In genomic region chr1:46341222-46342083, GRCh38 we compare ENCODE assay signal across 6 cellular contexts. TPM values are rescaled to one million over a fixed set of nuclear protein-coding genes. Genes with fewer than 3 reads are reported as not detected.
DNase-seq lines count a peak whose midpoint lies in the region; ATAC-seq and TF ChIP-seq lines count a peak whose summit lies in the region.

No MANE protein-coding gene starts in this region.

- H3K27me3 Mint-ChIP-seq in CD14-positive monocyte (ENCODE audit: low read depth in 3 of 3) (peaks cover 0 to 1% (median 0%) of the 10 kb centered on the region in 3 donors), memory B cell (no peaks in the 10 kb centered on the region)

- H3K4me1 Mint-ChIP-seq in CD14-positive monocyte = peaks cover 27% of the 10 kb centered on the region
- peaks cover 42% of the 10 kb centered on the region for H3K4me1 Mint-ChIP-seq in memory B cell

- H3K9me3 Mint-ChIP-seq in CD14-positive monocyte (no peaks in the 10 kb centered on the region), memory B cell (no peaks in the 10 kb centered on the region)
- H3K9me3 Mint-ChIP-seq in activated naive CD4-positive, alpha-beta T cell treated with anti-CD3 and anti-CD28 coated beads, Interleukin-2, amount 50 U/mL, for 72 hours = no peaks in the 10 kb centered on the region

- H3K36me3 Mint-ChIP-seq in CD14-positive monocyte (peaks cover 34 to 45% of the 10 kb centered on the region in 2 donors), memory B cell (peaks cover 24% of the 10 kb centered on the region)
- peaks cover 19 to 35% of the 10 kb centered on the region in 2 donors for H3K36me3 Mint-ChIP-seq in activated naive CD4-positive, alpha-beta T cell treated with anti-CD3 and anti-CD28 coated beads, Interleukin-2, amount 50 U/mL, for 72 hours

- DNase-seq in CD14-positive monocyte (ENCODE audit: low spot score) (no peak), memory B cell (ENCODE audit: low spot score in 2 of 2) (peak in 1 of 2 donors; percentile 27), COLO829 (ENCODE audit: low spot score) (no peak), NCI-H2171 treated with DMSO at 0.1 percent for 48 hours (lab: John Stamatoyannopoulos, UW) (no peak)
- no peak for DNase-seq in activated naive CD4-positive, alpha-beta T cell treated with anti-CD3 and anti-CD28 coated beads, Interleukin-2, amount 50 U/mL, for 72 hours (ENCODE audit: low spot score in 2 of 2)

- H3K27ac Mint-ChIP-seq in CD14-positive monocyte (peak overlapping the region; percentile 99 to 100 (median 100)), memory B cell (peak overlapping the region; percentile 99)
- peak overlapping the region; percentile 99 to 100 for H3K27ac Mint-ChIP-seq in activated naive CD4-positive, alpha-beta T cell treated with anti-CD3 and anti-CD28 coated beads, Interleukin-2, amount 50 U/mL, for 72 hours

- intact Hi-C loops in CD14-positive monocyte (cut with micrococcal nuclease) = loop anchor here (1.0 to 5.0 kb wide), 2 partner anchors 38 to 39 kb away; partner anchors contain the start of genes LRRC41 (in 2 of the 2) and UQCRH (in 2 of the 2)

- H3K4me3 Mint-ChIP-seq in CD14-positive monocyte = peak overlapping the region; percentile 100
- H3K4me3 Mint-ChIP-seq in memory B cell = peak overlapping the region; percentile 98

- no peak for ATAC-seq in activated naive CD4-positive, alpha-beta T cell treated with anti-CD3 and anti-CD28 coated beads, Interleukin-2, amount 50 U/mL, for 72 hours
- no peak for ATAC-seq in memory B cell (ENCODE audit: low read depth)
- ATAC-seq in HG03521 (IDR thresholded peaks at IDR 0.05; ENCODE audit: unreplicated experiment) = no peak

- no peak for TF ChIP-seq CTCF in CD14-positive monocyte (IDR thresholded peaks at IDR 0.05)

RNA-seq across cellular contexts. Expression of gene NSUN4, which starts 0.8 kb away (rescaled TPM):
- polyA plus RNA-seq in CD14-positive monocyte = 10 to 100 TPM in 1 of 2 donors, 1 to 10 TPM in 1; 8.5 to 10.4 TPM
- total RNA-seq in activated naive CD4-positive, alpha-beta T cell treated with anti-CD3 and anti-CD28 coated beads, Interleukin-2, amount 50 U/mL, for 72 hours = 10 to 100 TPM; 28.2 to 30.2 TPM

RNA-seq across cellular contexts. Expression of gene UQCRH, which starts 38.0 kb away (rescaled TPM):
- polyA plus RNA-seq in CD14-positive monocyte = 100 to 1,000 TPM; 261 to 266 TPM
- total RNA-seq in activated naive CD4-positive, alpha-beta T cell treated with anti-CD3 and anti-CD28 coated beads, Interleukin-2, amount 50 U/mL, for 72 hours = 100 to 1,000 TPM; 341 to 376 TPM

RNA-seq across cellular contexts. Expression of gene LRRC41, which starts 38.0 kb away (rescaled TPM):
- 10 to 100 TPM; 47.4 to 50.9 TPM for polyA plus RNA-seq in CD14-positive monocyte
- total RNA-seq in activated naive CD4-positive, alpha-beta T cell treated with anti-CD3 and anti-CD28 coated beads, Interleukin-2, amount 50 U/mL, for 72 hours = 10 to 100 TPM; 29.2 to 38.2 TPM

RNA-seq across cellular contexts. Expression of gene FAAH, which starts 52.7 kb away (rescaled TPM):
- 10 to 100 TPM; 11.5 TPM for polyA plus RNA-seq in CD14-positive monocyte
- 1 to 10 TPM; 5.5 to 5.7 TPM for total RNA-seq in activated naive CD4-positive, alpha-beta T cell treated with anti-CD3 and anti-CD28 coated beads, Interleukin-2, amount 50 U/mL, for 72 hours
